In genomic region chr3:138835177-138835757, GRCh38 we compare ENCODE assay signal across 1 cellular context.
TF ChIP-seq lines count a peak whose summit lies in the region.

No MANE protein-coding gene starts in this region.

TF ChIP-seq in GM12878, 131 proteins besides CTCF, POLR2A, EP300 and RAD21 (continued from another document):
- TF ChIP-seq, protein P1, sequence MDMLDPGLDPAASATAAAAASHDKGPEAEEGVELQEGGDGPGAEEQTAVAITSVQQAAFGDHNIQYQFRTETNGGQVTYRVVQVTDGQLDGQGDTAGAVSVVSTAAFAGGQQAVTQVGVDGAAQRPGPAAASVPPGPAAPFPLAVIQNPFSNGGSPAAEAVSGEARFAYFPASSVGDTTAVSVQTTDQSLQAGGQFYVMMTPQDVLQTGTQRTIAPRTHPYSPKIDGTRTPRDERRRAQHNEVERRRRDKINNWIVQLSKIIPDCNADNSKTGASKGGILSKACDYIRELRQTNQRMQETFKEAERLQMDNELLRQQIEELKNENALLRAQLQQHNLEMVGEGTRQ (IDR thresholded peaks at IDR 0.05; ENCODE audit: borderline replicate concordance, low read depth, low read length): no peak
- no peak for TF ChIP-seq SMARCA5 (IDR thresholded peaks at IDR 0.05)
- no peak for TF ChIP-seq MAX (IDR thresholded peaks at IDR 0.05; ENCODE audit: low read depth, low read length)
- TF ChIP-seq NR2C2 (IDR thresholded peaks at IDR 0.05; ENCODE audit: borderline replicate concordance, control insufficient read depth, insufficient read length, low read depth): no peak
- TF ChIP-seq ZBTB33 (IDR thresholded peaks at IDR 0.05): peak; percentile 13; the same call in 1 of the 2 replicates
- peak; percentile 79 for TF ChIP-seq NR2C1 (IDR thresholded peaks at IDR 0.05)
- no peak for TF ChIP-seq KLF5 (IDR thresholded peaks at IDR 0.05; ENCODE audit: partially characterized antibody)
- no peak for TF ChIP-seq SUZ12 (IDR thresholded peaks at IDR 0.05; ENCODE audit: unreplicated experiment)
- TF ChIP-seq ATF7 (IDR thresholded peaks at IDR 0.05; ENCODE audit: low read depth): no peak
- TF ChIP-seq CHD4 (IDR thresholded peaks at IDR 0.05): no peak
- peak; percentile 24; the same call in 1 of the 2 replicates for TF ChIP-seq RELB (IDR thresholded peaks at IDR 0.05; ENCODE audit: low read depth)
- TF ChIP-seq ZNF274 (IDR thresholded peaks at IDR 0.05; ENCODE audit: insufficient read depth, insufficient read length): no peak
- TF ChIP-seq ZBTB40 (IDR thresholded peaks at IDR 0.05; ENCODE audit: borderline replicate concordance): 0 out of 2 replicates have a peak, but pooled peaks have one; percentile 18
- TF ChIP-seq, protein P2, sequence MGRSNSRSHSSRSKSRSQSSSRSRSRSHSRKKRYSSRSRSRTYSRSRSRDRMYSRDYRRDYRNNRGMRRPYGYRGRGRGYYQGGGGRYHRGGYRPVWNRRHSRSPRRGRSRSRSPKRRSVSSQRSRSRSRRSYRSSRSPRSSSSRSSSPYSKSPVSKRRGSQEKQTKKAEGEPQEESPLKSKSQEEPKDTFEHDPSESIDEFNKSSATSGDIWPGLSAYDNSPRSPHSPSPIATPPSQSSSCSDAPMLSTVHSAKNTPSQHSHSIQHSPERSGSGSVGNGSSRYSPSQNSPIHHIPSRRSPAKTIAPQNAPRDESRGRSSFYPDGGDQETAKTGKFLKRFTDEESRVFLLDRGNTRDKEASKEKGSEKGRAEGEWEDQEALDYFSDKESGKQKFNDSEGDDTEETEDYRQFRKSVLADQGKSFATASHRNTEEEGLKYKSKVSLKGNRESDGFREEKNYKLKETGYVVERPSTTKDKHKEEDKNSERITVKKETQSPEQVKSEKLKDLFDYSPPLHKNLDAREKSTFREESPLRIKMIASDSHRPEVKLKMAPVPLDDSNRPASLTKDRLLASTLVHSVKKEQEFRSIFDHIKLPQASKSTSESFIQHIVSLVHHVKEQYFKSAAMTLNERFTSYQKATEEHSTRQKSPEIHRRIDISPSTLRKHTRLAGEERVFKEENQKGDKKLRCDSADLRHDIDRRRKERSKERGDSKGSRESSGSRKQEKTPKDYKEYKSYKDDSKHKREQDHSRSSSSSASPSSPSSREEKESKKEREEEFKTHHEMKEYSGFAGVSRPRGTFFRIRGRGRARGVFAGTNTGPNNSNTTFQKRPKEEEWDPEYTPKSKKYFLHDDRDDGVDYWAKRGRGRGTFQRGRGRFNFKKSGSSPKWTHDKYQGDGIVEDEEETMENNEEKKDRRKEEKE (IDR thresholded peaks at IDR 0.05): no peak
- no peak for TF ChIP-seq EZH2 (IDR thresholded peaks at IDR 0.05; ENCODE audit: borderline replicate concordance, control insufficient read depth, low read depth, low read length)
- no peak for TF ChIP-seq ETV6 (conservative IDR thresholded peaks at IDR 0.05 in 1 of 2, IDR thresholded peaks at IDR 0.05 in 1 of 2; ENCODE audit: borderline replicate concordance in 1 of 2, low read depth in 1 of 2)
- TF ChIP-seq IKZF2 (IDR thresholded peaks at IDR 0.05): 0 out of 4 replicates have a peak, but pooled peaks of 1 of the 2 experiments have one; percentile 34
- no peak for TF ChIP-seq CBX3 (IDR thresholded peaks at IDR 0.05; ENCODE audit: borderline replicate concordance, low read depth)
- TF ChIP-seq NFIC (IDR thresholded peaks at IDR 0.05; ENCODE audit: low read depth, low read length): no peak
